In genomic region chr17:19766421-19767270, GRCh38 we compare ENCODE assay signal across 8 cellular contexts. TPM values are rescaled to one million over a fixed set of nuclear protein-coding genes. Genes with fewer than 3 reads are reported as not detected.
A peak's percentile ranks its signal among the peaks of the same experiment; 100 is the strongest.
DNase-seq lines count a peak whose midpoint lies in the region; ATAC-seq and TF ChIP-seq lines count a peak whose summit lies in the region.

No MANE protein-coding gene starts in this region.

- peak; percentile 69 for DNase-seq in EH (ENCODE audit: low read depth)
- peak; percentile 40 to 74 for DNase-seq in NCI-H524 (lab: John Stamatoyannopoulos, UW)
- peak; percentile 86 to 87 for DNase-seq in activated CD4-positive, alpha-beta T cell treated with anti-CD3 and anti-CD28 coated beads, Interleukin-2, amount 50 U/mL, for 48 hours
- peak; percentile 77 to 91 (median 84) for DNase-seq in dorsolateral prefrontal cortex
- DNase-seq in medulla oblongata (ENCODE audit: extremely low spot score) = peak; percentile 86
- peak; percentile 53 to 59 for DNase-seq in stimulated activated CD8-positive, alpha-beta memory T cell treated with anti-CD3 and anti-CD28 coated beads, Interleukin-15, amount 100 ng/mL, for 48 hours (ENCODE audit: low read depth in 2 of 2)

- peak; percentile 71 to 99 (median 97) for TF ChIP-seq CTCF in dorsolateral prefrontal cortex (IDR thresholded peaks at IDR 0.05 in 54 of 56, conservative IDR thresholded peaks at IDR 0.05 in 2 of 56; ENCODE audit: low read depth in 1 of 56, partially characterized antibody in 56 of 56)

- H3K4me3 ChIP-seq in dorsolateral prefrontal cortex = peak overlapping the region in 4 of 59 donors; percentile 5 to 23 (median 8)

- intact Hi-C loops in dorsolateral prefrontal cortex (cut with DNase I) = loop anchor here (2.0 to 5.0 kb wide), 5 partner anchors 254 to 404 kb away; partner anchors contain the start of genes B9D1 (in 1 of the 2) and MAPK7 (in 1 of the 2)

- ATAC-seq in HG02759 (IDR thresholded peaks at IDR 0.05; ENCODE audit: unreplicated experiment) (peak; percentile 60), GM19452 (IDR thresholded peaks at IDR 0.05; ENCODE audit: unreplicated experiment) (no peak)

- H3K27ac ChIP-seq in dorsolateral prefrontal cortex = peak overlapping the region in 9 of 59 donors; percentile 6 to 58 (median 39)

- no peaks in the 10 kb centered on the region for H3K27me3 ChIP-seq in dorsolateral prefrontal cortex

RNA-seq across cellular contexts. Expression of gene ALDH3A1, which starts 18.5 kb away (rescaled TPM):
- total RNA-seq in dorsolateral prefrontal cortex = 1 to 10 TPM in 21 of 120 experiments, under 1 TPM in 63, not detected in 36; 0.32 to 1.7 (median 0.67) TPM

RNA-seq across cellular contexts. Expression of gene SLC47A2, which starts 50.3 kb away (rescaled TPM):
- 1 to 10 TPM in 15 of 120 experiments, under 1 TPM in 42, not detected in 63; 0.20 to 4.0 (median 0.66) TPM for total RNA-seq in dorsolateral prefrontal cortex
